In genomic region chr5:133278318-133278717, GRCh38 we compare ENCODE assay signal across 23 cellular contexts.
"Had no signal": no experiment of that assay in that cellular context is flagged by ENCODE, and none has a peak within 500 bp of the region (broad histone marks: within the 10 kb centered on the region; RNA-seq: fewer than 3 reads in every experiment).

No MANE protein-coding gene starts in this region.

- H3K27ac ChIP-seq: KMS-11, SJCRH30 had no signal

- H3K4me3 ChIP-seq: SJCRH30 had no signal

- H3K9me3 ChIP-seq: SJCRH30 had no signal

- H3K36me3 ChIP-seq: SJCRH30 had no signal

- ATAC-seq: Panc1, PC-3, Right ventricle myocardium inferior, SK-N-SH treated with all-trans-retinoic acid at 6 μM for 48 hours had no signal

- FAIRE-seq: HepG2 had no signal

- H3K27me3 ChIP-seq: SJCRH30 had no signal

- DNase-seq: IMR-90, Kasumi-1, MM.1S, NCI-H1092 treated with DMSO at 0.1 percent for 48 hours, NCI-H1436, NCI-H187, NCI-H2029, NCI-H2081 treated with DMSO at 0.1 percent for 48 hours, NCI-H2171, NCI-H226, NCI-H446, NCI-H510A, NCI-H524 treated with DMSO at 0.1 percent for 48 hours, NCI-H69, NCI-H774, PC-3, SHP77 treated with DMSO at 0.1 percent for 48 hours, SJCRH30 had no signal
